Comparison of ENCODE assay signal across 9 cellular contexts in genomic region chr7:24290004-24290641, GRCh38. TPM values are rescaled to one million over a fixed set of nuclear protein-coding genes. Genes with fewer than 3 reads are reported as not detected.
DNase-seq lines count a peak whose midpoint lies in the region; ATAC-seq, FAIRE-seq and TF ChIP-seq lines count a peak whose summit lies in the region.
"Had no signal": no experiment of that assay in that cellular context is flagged by ENCODE, and none has a peak within 500 bp of the region (broad histone marks: within the 10 kb centered on the region; RNA-seq: fewer than 3 reads in every experiment).

No MANE protein-coding gene starts in this region.

- no peak overlapping the region for H2BK5ac ChIP-seq in IMR-90 (ENCODE audit: low read depth, low read length, poor library complexity, severe bottlenecking)

- no peaks in the 10 kb centered on the region for H3K36me3 Mint-ChIP-seq in activated CD4-positive, alpha-beta T cell treated with anti-CD3 and anti-CD28 coated beads for 36 hours (ENCODE audit: low read depth)

- peak; percentile 99 for ATAC-seq in activated CD4-positive, alpha-beta T cell treated with anti-CD3 and anti-CD28 coated beads for 36 hours
- ATAC-seq in IMR-90 (ENCODE audit: low read depth) = peak; percentile 69
- ATAC-seq in HepG2 = peak; percentile 97
- ATAC-seq in stimulated activated naive CD8-positive, alpha-beta T cell treated with anti-CD3 and anti-CD28 coated beads, Interleukin-15, Interleukin-2, amounts not matched to agents 100 U/mL and 50 U/mL, for 24 hours = peak; percentile 95

- H3K9me3 Mint-ChIP-seq in activated CD4-positive, alpha-beta T cell treated with anti-CD3 and anti-CD28 coated beads for 36 hours (ENCODE audit: low read depth) = no peaks in the 10 kb centered on the region

- H3K79me1 ChIP-seq in IMR-90 (ENCODE audit: low read depth in 1 of 2, low read length in 2 of 2) = no peaks in the 10 kb centered on the region

- no peak overlapping the region for H3K4me2 ChIP-seq in GM23248 (ENCODE audit: unreplicated experiment)
- no peak overlapping the region for H3K4me2 ChIP-seq in IMR-90 (ENCODE audit: low read depth, low read length)
- H3K4me2 ChIP-seq in HepG2 (ENCODE audit: low read depth, low read length) = no peak overlapping the region

- H3K4ac ChIP-seq in IMR-90 (ENCODE audit: low read depth, low read length) = no peak overlapping the region

- H3K9me1 ChIP-seq in IMR-90 (ENCODE audit: insufficient read depth, low read length) = no peaks in the 10 kb centered on the region

- H3K27ac ChIP-seq in GM23248 (no peak overlapping the region), IMR-90 (ENCODE audit: insufficient read depth, low read length) (no peak overlapping the region), HepG2 (ENCODE audit: extremely low read length, insufficient read depth, low read length) (no peak overlapping the region)

- in situ Hi-C loops in GM23248 (cut with MboI) (no loop called here), IMR-90 (cut with MboI; ENCODE audit: low sequenced_read_pairs) (loop anchor here (25.0 kb wide), 1 partner anchor 872 kb away; no protein-coding TSS in a partner anchor), HepG2 (cut with HindIII; ENCODE audit: extremely low pct_ligation_motif_present, low pct_unique_long_range_greater_than_20kb) (loop anchor here (10.0 kb wide), 1 partner anchor 375 kb away; no protein-coding TSS in a partner anchor)

- TF ChIP-seq RAD21 in IMR-90 (IDR thresholded peaks at IDR 0.05; ENCODE audit: low read length) (peak; percentile 38), HepG2 (CRISPR knock-in tag; IDR thresholded peaks at IDR 0.05) (peak; percentile 42; the same call in 1 of the 2 replicates)

- H4K8ac ChIP-seq in IMR-90 (ENCODE audit: low read depth in 2 of 2, low read length in 2 of 2) = no peak overlapping the region

- CTCF ChIA-PET in activated CD4-positive, alpha-beta T cell treated with anti-CD3 and anti-CD28 coated beads for 36 hours (lab: Charles Lee) = interaction anchor here (0.7 to 3.0 kb wide), 6 partner anchors 10 to 799 kb away, joined by 3 to 19 read pairs (median 5); no protein-coding TSS in a partner anchor
- CTCF ChIA-PET in IMR-90 (lab: Yijun Ruan, JAX) = no interaction called here
- CTCF ChIA-PET in HepG2 (lab: Yijun Ruan, JAX; ENCODE audit: low intra/inter-chr PET ratio, low total read pairs) = interaction anchor here (2.9 kb wide), 1 partner anchor 375 kb away, joined by 14 read pairs; no protein-coding TSS in a partner anchor

- H2BK20ac ChIP-seq in IMR-90 (ENCODE audit: low read depth, low read length) = no peak overlapping the region

- 32 to 33% methylated on average over 5 of the region's 5 CpGs for WGBS in GM23248 (ENCODE audit: low coverage in 1 of 2, low lambda C conversion rate in 2 of 2, missing lambda C conversion rate in 2 of 2), 2 experiments
- 20% methylated on average over 1 of the region's 5 CpGs; no CpG with 5 or more reads in 1 of the 2 experiments for WGBS in IMR-90 (ENCODE audit: extremely low coverage in 2 of 2, insufficient read length in 1 of 2), 2 experiments
- WGBS in HepG2 (ENCODE audit: low lambda C conversion rate) = 16% methylated on average over 5 of the region's 5 CpGs

- H3K4me1 ChIP-seq in GM23248 (ENCODE audit: insufficient read depth) (no peaks in the 10 kb centered on the region), IMR-90 (ENCODE audit: control insufficient read depth, insufficient read depth, low read length) (no peaks in the 10 kb centered on the region), HepG2 (ENCODE audit: insufficient read depth, low read length) (no peaks in the 10 kb centered on the region)

- TF ChIP-seq EP300 in HepG2 (IDR thresholded peaks at IDR 0.05; ENCODE audit: low read depth in 2 of 2, low read length in 2 of 2) = no peak
- TF ChIP-seq EP300 in HepG2 (CRISPR knock-in tag; IDR thresholded peaks at IDR 0.05; ENCODE audit: borderline replicate concordance) = no peak

- POLR2A ChIA-PET in activated CD4-positive, alpha-beta T cell treated with anti-CD3 and anti-CD28 coated beads for 36 hours (lab: Charles Lee) = no interaction called here
- POLR2A ChIA-PET in IMR-90 (lab: Charles Lee; ENCODE audit: unreplicated experiment) = no interaction called here
- POLR2A ChIA-PET in HepG2 (lab: Yijun Ruan, JAX) = no interaction called here

- H3K23ac ChIP-seq in IMR-90 (ENCODE audit: low read depth, low read length) = no peak overlapping the region

- no peak overlapping the region for H2BK120ac ChIP-seq in IMR-90 (ENCODE audit: low read depth, low read length)

- no peak for TF ChIP-seq POLR2A in IMR-90 (IDR thresholded peaks at IDR 0.05; ENCODE audit: low read depth, low read length)
- no peak for TF ChIP-seq POLR2A in HepG2 (IDR thresholded peaks at IDR 0.05; ENCODE audit: insufficient read depth in 1 of 2, low read depth in 2 of 2, low read length in 2 of 2)

- TF ChIP-seq CTCF in IMR-90 (conservative IDR thresholded peaks at IDR 0.05; ENCODE audit: low read depth, low read length) (0 out of 2 replicates have a peak, but pooled peaks have one; percentile 23), HepG2 (CRISPR knock-in tag; IDR thresholded peaks at IDR 0.05) (peak; percentile 75)

- no peak overlapping the region for H3K18ac ChIP-seq in IMR-90 (ENCODE audit: low read depth, low read length)

- H3K9me3 ChIP-seq in GM23248 (ENCODE audit: low read depth) (no peaks in the 10 kb centered on the region), IMR-90 (ENCODE audit: control insufficient read depth, insufficient read depth, low read length) (no peaks in the 10 kb centered on the region), HepG2 (ENCODE audit: low read length) (no peaks in the 10 kb centered on the region)

- no peak overlapping the region for H2AK9ac ChIP-seq in IMR-90 (replicated peaks; ENCODE audit: low read depth, low read length, poor library complexity)

- intact Hi-C loops in activated CD4-positive, alpha-beta T cell treated with anti-CD3 and anti-CD28 coated beads for 36 hours (cut with DNase I, micrococcal nuclease) = loop anchor here (1.0 to 10.0 kb wide), 9 partner anchors 92 to 808 kb away; partner anchors contain the start of gene PALS2 (in 2 of the 2)
- intact Hi-C loops in IMR-90 (cut with micrococcal nuclease) = loop anchor here (5.0 kb wide), 1 partner anchor 372 kb away; no protein-coding TSS in a partner anchor
- intact Hi-C loops in HepG2 (cut with micrococcal nuclease; ENCODE audit: unreplicated experiment) = loop anchor here (1.0 to 5.0 kb wide), 3 partner anchors 92 to 375 kb away; no protein-coding TSS in a partner anchor

- H3K14ac ChIP-seq in IMR-90 (replicated peaks; ENCODE audit: low read depth, low read length) = no peak overlapping the region

- peaks cover 32% of the 10 kb centered on the region for H3K27me3 Mint-ChIP-seq in activated CD4-positive, alpha-beta T cell treated with anti-CD3 and anti-CD28 coated beads for 36 hours

- H2AFZ ChIP-seq in GM23248 (no peak overlapping the region), IMR-90 (replicated peaks; ENCODE audit: low read length, poor library complexity) (no peak overlapping the region), HepG2 (ENCODE audit: low read length) (no peak overlapping the region)

- no peak overlapping the region for H3K4me3 Mint-ChIP-seq in activated CD4-positive, alpha-beta T cell treated with anti-CD3 and anti-CD28 coated beads for 36 hours

- H3K36me3 ChIP-seq in GM23248 (ENCODE audit: low read depth) = no peaks in the 10 kb centered on the region
- H3K36me3 ChIP-seq in IMR-90 (ENCODE audit: control insufficient read depth, insufficient read depth, low read length) = no peaks in the 10 kb centered on the region
- H3K36me3 ChIP-seq in HepG2 (replicated peaks in 1 of 2; ENCODE audit: control insufficient read depth in 1 of 2, insufficient read depth in 2 of 2, low read length in 2 of 2) = no peaks in the 10 kb centered on the region

- no TSS peak for BruUV-seq in IMR-90 (replicated peaks; lab: Mats Ljungman, UMichigan)
- no TSS peak for BruUV-seq in HepG2 (replicated peaks; lab: Mats Ljungman, UMichigan)

- no peak overlapping the region for H4K5ac ChIP-seq in IMR-90 (ENCODE audit: low read depth, low read length)

- FAIRE-seq in RCC 7860 (lab: Jason Lieb, UNC) (peak; percentile 16), HepG2 (lab: Jason Lieb, UNC) (peak; percentile 89)

- H3K9ac ChIP-seq in GM23248 = no peak overlapping the region
- H3K9ac ChIP-seq in IMR-90 (ENCODE audit: low read depth, low read length) = no peak overlapping the region
- no peak overlapping the region for H3K9ac ChIP-seq in HepG2 (ENCODE audit: insufficient read depth, low read depth, low read length)

- H3K4me3 ChIP-seq in GM23248 (no peak overlapping the region), IMR-90 (ENCODE audit: insufficient read depth, low read depth, low read length) (no peak overlapping the region), HepG2 (replicated peaks in 1 of 3; ENCODE audit: insufficient read depth in 1 of 3, low read depth in 2 of 3, low read length in 3 of 3) (no peak overlapping the region)

- H3K27ac Mint-ChIP-seq in activated CD4-positive, alpha-beta T cell treated with anti-CD3 and anti-CD28 coated beads for 36 hours = no peak overlapping the region

- H3K27me3 ChIP-seq in GM23248 (replicated peaks; ENCODE audit: insufficient read depth) (peaks cover 34% of the 10 kb centered on the region), IMR-90 (ENCODE audit: control insufficient read depth, insufficient read depth, low read length) (peaks cover 6% of the 10 kb centered on the region), HepG2 (ENCODE audit: control insufficient read depth in 1 of 2, insufficient read depth in 2 of 2, low read length in 2 of 2) (peaks cover 2 to 8% of the 10 kb centered on the region in 2 experiments; a peak in 2 of 5 replicates)

- peak; percentile 81 for DNase-seq in activated CD4-positive, alpha-beta T cell treated with anti-CD3 and anti-CD28 coated beads for 36 hours
- DNase-seq in activated CD4-positive, alpha-beta T cell treated with anti-CD3 and anti-CD28 coated beads for 1 hour = no peak
- DNase-seq in GM23248 (peak; percentile 28), IMR-90 (peak; percentile 18), RCC 7860 (ENCODE audit: low spot score) (peak; percentile 63), astrocyte of the hippocampus (ENCODE audit: low read depth, low spot score) (peak; percentile 73), HepG2 (ENCODE audit: low spot score) (peak; percentile 60)
- DNase-seq in stimulated activated naive CD8-positive, alpha-beta T cell treated with anti-CD3 and anti-CD28 coated beads, Interleukin-15, Interleukin-2, amounts not matched to agents 100 U/mL and 50 U/mL, for 24 hours = peak; percentile 53

- H3K56ac ChIP-seq in IMR-90 (ENCODE audit: extremely low read depth, insufficient read depth, low read length) = no peak overlapping the region

- no peak overlapping the region for H2BK15ac ChIP-seq in IMR-90 (ENCODE audit: low read depth, low read length)

- no peaks in the 10 kb centered on the region for H3K9me2 ChIP-seq in GM23248 (ENCODE audit: insufficient read depth)

- H4K20me1 ChIP-seq in GM23248 (ENCODE audit: insufficient read depth) = no peaks in the 10 kb centered on the region
- H4K20me1 ChIP-seq in IMR-90 (ENCODE audit: insufficient read depth, low read length) = no peaks in the 10 kb centered on the region
- no peaks in the 10 kb centered on the region for H4K20me1 ChIP-seq in HepG2 (ENCODE audit: insufficient read depth, low read length)

- H4K91ac ChIP-seq in IMR-90 (ENCODE audit: insufficient read depth, low read depth, low read length) = no peak overlapping the region

- dilution Hi-C loops in IMR-90 (cut with HindIII; ENCODE audit: low sequenced_read_pairs, unreplicated experiment) = no loop called here

- H2AK5ac ChIP-seq in IMR-90 (ENCODE audit: low read depth, low read length) = no peak overlapping the region

- H3K79me2 ChIP-seq in GM23248 (ENCODE audit: insufficient read depth) (no peaks in the 10 kb centered on the region), HepG2 (ENCODE audit: insufficient read depth, low read length) (no peaks in the 10 kb centered on the region)

- H3K4me1 Mint-ChIP-seq in activated CD4-positive, alpha-beta T cell treated with anti-CD3 and anti-CD28 coated beads for 36 hours = peaks cover 10% of the 10 kb centered on the region

- no peaks in the 10 kb centered on the region for H3F3A ChIP-seq in GM23248 (ENCODE audit: insufficient read depth)

RNA-seq across cellular contexts. Expression of gene NPY, which starts 6.1 kb away (rescaled TPM):
- total RNA-seq in activated CD4-positive, alpha-beta T cell treated with anti-CD3 and anti-CD28 coated beads for 36 hours = not detected
- total RNA-seq in GM23248 (2014; rRNA removed; shearing (Covaris generic)) = not detected in 2 replicates
- polyA plus RNA-seq in GM23248 (2016; fragmentation: Nextera tagmentation; extraction: Ambion mirVana) (not detected in 2 replicates), IMR-90 (2012; rRNA removed) (not detected in 2 replicates), HepG2 (2011; rRNA removed) (not detected in 2 replicates)
- total RNA-seq in IMR-90 (2012; rRNA removed) (not detected in 2 replicates), HepG2 (2016; rRNA removed; fragmentation: Illumina TruSeq; extraction: Trizol) (not detected in 2 replicates)
- not detected in 2 replicates for polyA plus RNA-seq in IMR-90 (2012; cell fraction: cytosol; rRNA removed)
- not detected in 2 replicates for polyA plus RNA-seq in IMR-90 (2012; cell fraction: nucleus; rRNA removed; ENCODE audit: low replicate concordance)
- not detected in 2 replicates for total RNA-seq in HepG2 (2016; cell fraction: cytosol; rRNA removed; fragmentation: Illumina TruSeq; extraction: Trizol; ENCODE audit: low read depth)
- not detected in 2 replicates for total RNA-seq in HepG2 (2016; cell fraction: insoluble cytoplasmic fraction; rRNA removed; fragmentation: Illumina TruSeq; extraction: Trizol)
- not detected in 2 replicates for total RNA-seq in HepG2 (2016; cell fraction: membrane; rRNA removed; fragmentation: Illumina TruSeq; extraction: Trizol)
- total RNA-seq in HepG2 (2016; cell fraction: nucleus; rRNA removed; fragmentation: Illumina TruSeq; extraction: Trizol) = not detected in 2 replicates
- not detected in 2 replicates for polyA plus RNA-seq in HepG2 (2011; cell fraction: cytosol; rRNA removed)
- polyA plus RNA-seq in HepG2 (2011; cell fraction: nucleus; rRNA removed) = not detected in 2 replicates
- polyA plus RNA-seq in HepG2 (2012) = not detected in 2 replicates
- not detected in 2 replicates for polyA plus RNA-seq in HepG2 (2016; cell fraction: cytosol; fragmentation: Illumina TruSeq; extraction: Trizol; ENCODE audit: low read depth)
- not detected in 2 replicates for polyA plus RNA-seq in HepG2 (2016; cell fraction: insoluble cytoplasmic fraction; fragmentation: Illumina TruSeq; extraction: Trizol; ENCODE audit: low read depth)
- not detected in 2 replicates for polyA plus RNA-seq in HepG2 (2016; cell fraction: membrane; fragmentation: Illumina TruSeq; extraction: Trizol; ENCODE audit: low read depth)
- not detected in 2 replicates for polyA plus RNA-seq in HepG2 (2016; cell fraction: nucleus; fragmentation: Illumina TruSeq; extraction: Trizol; ENCODE audit: insufficient read depth, low read depth)
- not detected in 2 replicates for polyA minus RNA-seq in HepG2 (2011; rRNA and poly(A)+ RNA removed; ENCODE audit: low replicate concordance)
- not detected in 2 replicates for polyA minus RNA-seq in HepG2 (2011; cell fraction: cytosol; rRNA and poly(A)+ RNA removed)
- polyA minus RNA-seq in HepG2 (2011; cell fraction: nucleus; rRNA and poly(A)+ RNA removed) = not detected in 2 replicates
- total RNA-seq: glomerular endothelial cell had no signal
